ENCODE assay signal across 8 cellular contexts in genomic region chr5:180810210-180811011, GRCh38. TPM values are rescaled to one million over a fixed set of nuclear protein-coding genes. Genes with fewer than 3 reads are reported as not detected.
A peak's percentile ranks its signal among the peaks of the same experiment; 100 is the strongest.
DNase-seq lines count a peak whose midpoint lies in the region; ATAC-seq and TF ChIP-seq lines count a peak whose summit lies in the region.

No MANE protein-coding gene starts in this region.

- H3K9me3 ChIP-seq in left ventricle myocardium inferior (replicated peaks) (no peaks in the 10 kb centered on the region), psoas muscle (no peaks in the 10 kb centered on the region)

- peak overlapping the region; percentile 100 for H3K27ac ChIP-seq in left ventricle myocardium inferior (replicated peaks)
- peak overlapping the region; percentile 99 for H3K27ac ChIP-seq in psoas muscle
- peak overlapping the region; percentile 98 for H3K27ac ChIP-seq in urinary bladder (ENCODE audit: low read depth)

- H3K4me3 ChIP-seq in left ventricle myocardium inferior (peak overlapping the region; percentile 77), psoas muscle (peak overlapping the region; percentile 93), urinary bladder (ENCODE audit: low read depth, low read length) (peak overlapping the region; percentile 47)

- DNase-seq in NCI-H146 (lab: John Stamatoyannopoulos, UW) (peak; percentile 94), T follicular helper cell (ENCODE audit: low read depth) (peak; percentile 92), amniotic stem cell (lab: John Stamatoyannopoulos, UW) (peak; percentile 78), left ventricle myocardium inferior (peak; percentile 97), psoas muscle (peak; percentile 96 to 99)

- TF ChIP-seq CTCF in left ventricle myocardium inferior (IDR thresholded peaks at IDR 0.05; ENCODE audit: borderline replicate concordance), result no peak
- no peak for TF ChIP-seq CTCF in psoas muscle (IDR thresholded peaks at IDR 0.05)

- WGBS in psoas muscle, 3 donors, result 0 to 1% (median 0%) methylated on average over 66 to 74 of the region's 74 CpGs
- under 1% methylated on average over 74 of the region's 74 CpGs for WGBS in urinary bladder

- peak; percentile 69 for ATAC-seq in HG02852 (IDR thresholded peaks at IDR 0.05; ENCODE audit: unreplicated experiment)
- ATAC-seq in psoas muscle, result peak; percentile 92 to 96 (median 94)

- intact Hi-C loops in left ventricle myocardium inferior (cut with micrococcal nuclease), result no loop called here
- intact Hi-C loops in psoas muscle (cut with DNase I), result loop anchor here in 1 of 2 donors (2.0 kb wide), 1 partner anchor 20 kb away; no protein-coding TSS in a partner anchor

- H3K4me1 ChIP-seq in left ventricle myocardium inferior (peaks cover 77% of the 10 kb centered on the region), psoas muscle (peaks cover 51% of the 10 kb centered on the region), urinary bladder (ENCODE audit: insufficient read depth) (no peaks in the 10 kb centered on the region)

- H3K27me3 ChIP-seq in left ventricle myocardium inferior (ENCODE audit: low read depth), result no peaks in the 10 kb centered on the region
- no peaks in the 10 kb centered on the region for H3K27me3 ChIP-seq in psoas muscle (ENCODE audit: insufficient read depth in 3 of 3, low read length in 2 of 3)

- H3K36me3 ChIP-seq in left ventricle myocardium inferior (peaks cover 12% of the 10 kb centered on the region), psoas muscle (ENCODE audit: insufficient read depth in 1 of 2, low read depth in 1 of 2) (peaks cover 3 to 14% of the 10 kb centered on the region in 2 donors), urinary bladder (ENCODE audit: insufficient read depth) (no peaks in the 10 kb centered on the region)

- TF ChIP-seq POLR2A in GM15510 (IDR thresholded peaks at IDR 0.05; ENCODE audit: borderline replicate concordance, extremely low read depth, insufficient read length), result peak; percentile 70

RNA-seq across cellular contexts. Expression of gene MGAT1, which starts 7.8 kb away (rescaled TPM):
- 60.4 TPM for total RNA-seq in left ventricle myocardium inferior
- total RNA-seq in psoas muscle, result 10 to 100 TPM; 53.6 to 92.3 (median 70.0) TPM
- polyA plus RNA-seq in psoas muscle, result 100 to 1,000 TPM in 1 of 3 donors, 10 to 100 TPM in 2; 68.1 to 134 (median 77.8) TPM
- total RNA-seq in urinary bladder, result 50.6 TPM
- polyA plus RNA-seq in urinary bladder, result 179 TPM

RNA-seq across cellular contexts. Expression of gene ZFP62, which starts 50.7 kb away (rescaled TPM):
- total RNA-seq in left ventricle myocardium inferior (15.9 TPM), psoas muscle (10 to 100 TPM; 11.0 to 14.6 (median 12.8) TPM), urinary bladder (32.6 TPM)
- polyA plus RNA-seq in psoas muscle (10 to 100 TPM in 1 of 3 donors, 1 to 10 TPM in 2; 6.0 to 25.6 (median 8.6) TPM), urinary bladder (17.4 TPM)

Comparison
In these comparisons a context has a peak if more than half of its experiments do, and no peak if none do; other contexts are left out.
1. Peak in every context shown above with its lines: DNase-seq, ATAC-seq, H3K4me3 ChIP-seq and H3K27ac ChIP-seq.